ENCODE assay signal across 1 cellular context in the genomic region with DNA sequence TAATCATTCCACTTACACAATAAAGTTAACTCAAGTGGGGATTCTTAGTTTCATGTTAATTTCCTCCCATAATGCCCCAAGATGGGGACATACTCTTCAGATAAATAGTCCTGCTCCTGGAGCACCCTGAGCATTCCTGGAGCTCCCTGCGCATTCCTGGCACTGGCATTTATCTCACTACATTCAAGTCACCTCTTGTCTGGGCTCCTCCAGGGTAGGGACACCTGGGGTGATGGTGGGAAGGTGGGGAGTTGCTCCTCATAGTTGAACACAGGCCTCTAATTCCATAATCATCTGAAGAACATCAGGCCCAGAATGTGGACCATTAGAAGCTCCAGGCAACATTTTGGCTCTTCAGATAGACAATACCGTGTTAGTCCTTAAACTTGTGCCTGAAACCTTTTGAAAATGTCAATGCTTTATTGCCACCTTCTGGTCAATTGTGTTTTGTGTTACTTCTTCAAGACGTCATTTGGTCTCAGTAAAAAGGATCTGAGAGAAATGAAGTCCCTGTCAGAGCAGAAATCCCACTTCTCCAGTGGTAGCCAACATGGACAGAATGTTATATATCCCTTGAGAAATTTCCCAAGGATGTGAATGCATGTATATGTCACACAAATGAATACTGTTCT.
TF ChIP-seq lines count a peak whose summit lies in the region.

No MANE protein-coding gene starts in this region.

TF ChIP-seq in GM23338, 12 proteins besides CTCF, POLR2A, EP300 and RAD21 (continued from another document):
- TF ChIP-seq, protein P1, sequence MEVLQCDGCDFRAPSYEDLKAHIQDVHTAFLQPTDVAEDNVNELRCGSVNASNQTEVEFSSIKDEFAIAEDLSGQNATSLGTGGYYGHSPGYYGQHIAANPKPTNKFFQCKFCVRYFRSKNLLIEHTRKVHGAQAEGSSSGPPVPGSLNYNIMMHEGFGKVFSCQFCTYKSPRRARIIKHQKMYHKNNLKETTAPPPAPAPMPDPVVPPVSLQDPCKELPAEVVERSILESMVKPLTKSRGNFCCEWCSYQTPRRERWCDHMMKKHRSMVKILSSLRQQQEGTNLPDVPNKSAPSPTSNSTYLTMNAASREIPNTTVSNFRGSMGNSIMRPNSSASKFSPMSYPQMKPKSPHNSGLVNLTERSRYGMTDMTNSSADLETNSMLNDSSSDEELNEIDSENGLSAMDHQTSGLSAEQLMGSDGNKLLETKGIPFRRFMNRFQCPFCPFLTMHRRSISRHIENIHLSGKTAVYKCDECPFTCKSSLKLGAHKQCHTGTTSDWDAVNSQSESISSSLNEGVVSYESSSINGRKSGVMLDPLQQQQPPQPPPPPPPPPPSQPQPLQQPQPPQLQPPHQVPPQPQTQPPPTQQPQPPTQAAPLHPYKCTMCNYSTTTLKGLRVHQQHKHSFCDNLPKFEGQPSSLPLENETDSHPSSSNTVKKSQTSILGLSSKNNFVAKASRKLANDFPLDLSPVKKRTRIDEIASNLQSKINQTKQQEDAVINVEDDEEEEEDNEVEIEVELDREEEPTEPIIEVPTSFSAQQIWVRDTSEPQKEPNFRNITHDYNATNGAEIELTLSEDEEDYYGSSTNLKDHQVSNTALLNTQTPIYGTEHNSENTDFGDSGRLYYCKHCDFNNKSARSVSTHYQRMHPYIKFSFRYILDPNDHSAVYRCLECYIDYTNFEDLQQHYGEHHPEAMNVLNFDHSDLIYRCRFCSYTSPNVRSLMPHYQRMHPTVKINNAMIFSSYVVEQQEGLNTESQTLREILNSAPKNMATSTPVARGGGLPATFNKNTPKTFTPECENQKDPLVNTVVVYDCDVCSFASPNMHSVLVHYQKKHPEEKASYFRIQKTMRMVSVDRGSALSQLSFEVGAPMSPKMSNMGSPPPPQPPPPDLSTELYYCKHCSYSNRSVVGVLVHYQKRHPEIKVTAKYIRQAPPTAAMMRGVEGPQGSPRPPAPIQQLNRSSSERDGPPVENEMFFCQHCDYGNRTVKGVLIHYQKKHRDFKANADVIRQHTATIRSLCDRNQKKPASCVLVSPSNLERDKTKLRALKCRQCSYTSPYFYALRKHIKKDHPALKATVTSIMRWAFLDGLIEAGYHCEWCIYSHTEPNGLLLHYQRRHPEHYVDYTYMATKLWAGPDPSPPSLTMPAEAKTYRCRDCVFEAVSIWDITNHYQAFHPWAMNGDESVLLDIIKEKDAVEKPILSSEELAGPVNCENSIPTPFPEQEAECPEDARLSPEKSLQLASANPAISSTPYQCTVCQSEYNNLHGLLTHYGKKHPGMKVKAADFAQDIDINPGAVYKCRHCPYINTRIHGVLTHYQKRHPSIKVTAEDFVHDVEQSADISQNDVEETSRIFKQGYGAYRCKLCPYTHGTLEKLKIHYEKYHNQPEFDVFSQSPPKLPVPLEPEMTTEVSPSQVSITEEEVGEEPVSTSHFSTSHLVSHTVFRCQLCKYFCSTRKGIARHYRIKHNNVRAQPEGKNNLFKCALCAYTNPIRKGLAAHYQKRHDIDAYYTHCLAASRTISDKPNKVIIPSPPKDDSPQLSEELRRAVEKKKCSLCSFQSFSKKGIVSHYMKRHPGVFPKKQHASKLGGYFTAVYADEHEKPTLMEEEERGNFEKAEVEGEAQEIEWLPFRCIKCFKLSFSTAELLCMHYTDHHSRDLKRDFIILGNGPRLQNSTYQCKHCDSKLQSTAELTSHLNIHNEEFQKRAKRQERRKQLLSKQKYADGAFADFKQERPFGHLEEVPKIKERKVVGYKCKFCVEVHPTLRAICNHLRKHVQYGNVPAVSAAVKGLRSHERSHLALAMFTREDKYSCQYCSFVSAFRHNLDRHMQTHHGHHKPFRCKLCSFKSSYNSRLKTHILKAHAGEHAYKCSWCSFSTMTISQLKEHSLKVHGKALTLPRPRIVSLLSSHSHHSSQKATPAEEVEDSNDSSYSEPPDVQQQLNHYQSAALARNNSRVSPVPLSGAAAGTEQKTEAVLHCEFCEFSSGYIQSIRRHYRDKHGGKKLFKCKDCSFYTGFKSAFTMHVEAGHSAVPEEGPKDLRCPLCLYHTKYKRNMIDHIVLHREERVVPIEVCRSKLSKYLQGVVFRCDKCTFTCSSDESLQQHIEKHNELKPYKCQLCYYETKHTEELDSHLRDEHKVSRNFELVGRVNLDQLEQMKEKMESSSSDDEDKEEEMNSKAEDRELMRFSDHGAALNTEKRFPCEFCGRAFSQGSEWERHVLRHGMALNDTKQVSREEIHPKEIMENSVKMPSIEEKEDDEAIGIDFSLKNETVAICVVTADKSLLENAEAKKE (CRISPR knock-in tag; IDR thresholded peaks at IDR 0.05): peak; percentile 34; the same call in 1 of the 2 replicates
